Comparison of ENCODE assay signal across 8 cellular contexts in genomic region chr2:11749646-11750349, GRCh38. TPM values are rescaled to one million over a fixed set of nuclear protein-coding genes. Genes with fewer than 3 reads are reported as not detected.
A peak's percentile ranks its signal among the peaks of the same experiment; 100 is the strongest.
DNase-seq lines count a peak whose midpoint lies in the region; ATAC-seq and TF ChIP-seq lines count a peak whose summit lies in the region.

No MANE protein-coding gene starts in this region.

- TF ChIP-seq CTCF in A673 (conservative IDR thresholded peaks at IDR 0.05; ENCODE audit: low read depth, low read length) (no peak), RWPE1 (conservative IDR thresholded peaks at IDR 0.05; ENCODE audit: low read depth) (no peak)

- in situ Hi-C loops in HAP-1 (cut with MboI; ENCODE audit: low sequenced_read_pairs) = no loop called here

- H3K4me1 ChIP-seq in A673 (ENCODE audit: insufficient read depth, low read length, poor library complexity, severe bottlenecking) = peaks cover 51% of the 10 kb centered on the region
- H3K4me1 ChIP-seq in HAP-1 = peaks cover 12% of the 10 kb centered on the region

- H3K27ac ChIP-seq in A673 (ENCODE audit: low read depth, low read length, poor library complexity, severe bottlenecking) (peak overlapping the region; percentile 48), RWPE1 (peak overlapping the region; percentile 56)

- CTCF ChIA-PET in A673 (lab: Charles Lee) (no interaction called here), RWPE1 (lab: Yijun Ruan, JAX) (interaction anchor here (0.5 to 0.7 kb wide), 2 partner anchors 11 to 983 kb away, joined by 3 to 4 read pairs; no protein-coding TSS in a partner anchor)

- H3K4me3 ChIP-seq in A673 (ENCODE audit: low read depth, low read length, poor library complexity, severe bottlenecking) (no peak overlapping the region), HAP-1 (no peak overlapping the region)

- DNase-seq in A673 (ENCODE audit: low spot score) (no peak), RWPE1 (ENCODE audit: low spot score) (no peak), germinal center (ENCODE audit: low spot score) (peak; percentile 51), NCI-H82 treated with DMSO at 0.1 percent for 48 hours (lab: John Stamatoyannopoulos, UW; ENCODE audit: unreplicated experiment) (no peak), HAP-1 (ENCODE audit: low spot score in 2 of 2) (no peak)

- BruUV-seq in A673 (replicated peaks; lab: Mats Ljungman, UMichigan) = no TSS peak

- no peaks in the 10 kb centered on the region for H3K9me3 ChIP-seq in A673 (ENCODE audit: low read depth, low read length, poor library complexity, severe bottlenecking)
- H3K9me3 ChIP-seq in HAP-1 = no peaks in the 10 kb centered on the region

- ATAC-seq in GM19035 (IDR thresholded peaks at IDR 0.05; ENCODE audit: unreplicated experiment) = peak; percentile 14
- no peak for ATAC-seq in GM18858 (IDR thresholded peaks at IDR 0.05; ENCODE audit: unreplicated experiment)
- ATAC-seq in GM18861 (IDR thresholded peaks at IDR 0.05; ENCODE audit: unreplicated experiment) = no peak

- H3K27me3 ChIP-seq in A673 (replicated peaks; ENCODE audit: insufficient read depth, low read depth, low read length, poor library complexity) (no peaks in the 10 kb centered on the region), HAP-1 (ENCODE audit: low read depth) (no peaks in the 10 kb centered on the region)

- POLR2A ChIA-PET in A673 (lab: Charles Lee; ENCODE audit: low non-redundant PET) (no interaction called here), RWPE1 (lab: Yijun Ruan, JAX; ENCODE audit: low non-redundant PET) (interaction anchor here (0.6 kb wide), 1 partner anchor 904 kb away, joined by 11 read pairs; no protein-coding TSS in a partner anchor)

- H3K36me3 ChIP-seq in A673 (ENCODE audit: insufficient read depth, low read length, poor library complexity, severe bottlenecking) (no peaks in the 10 kb centered on the region), HAP-1 (replicated peaks) (no peaks in the 10 kb centered on the region)

- intact Hi-C loops in A673 (cut with micrococcal nuclease; ENCODE audit: unreplicated experiment) = no loop called here

RNA-seq across cellular contexts. Expression of gene LPIN1, which starts 3.4 kb away (rescaled TPM):
- 35.2 and 38.5 TPM in 2 replicates for total RNA-seq in A673 (2021)
